ENCODE assay signal across 26 cellular contexts in genomic region chr2:170098626-170099312, GRCh38.
DNase-seq lines count a peak whose midpoint lies in the region; ATAC-seq, FAIRE-seq and TF ChIP-seq lines count a peak whose summit lies in the region.
"Had no signal": no experiment of that assay in that cellular context is flagged by ENCODE, and none has a peak within 500 bp of the region (broad histone marks: within the 10 kb centered on the region; RNA-seq: fewer than 3 reads in every experiment).

No MANE protein-coding gene starts in this region.

- H3K27ac ChIP-seq in HEK293 (ENCODE audit: extremely low read depth, low read depth, low read length) (no peak overlapping the region), K562 (ENCODE audit: extremely low read depth, low read depth, low read length) (no peak overlapping the region), RWPE1 (no peak overlapping the region)
- H3K27ac ChIP-seq: parathyroid adenoma, WERI-Rb-1 had no signal

- no peak overlapping the region for H3K4me2 ChIP-seq in K562 (ENCODE audit: insufficient read depth, low read length)

- TF ChIP-seq CTCF in HEK293 (tag by site-specific recombination; IDR thresholded peaks at IDR 0.05) (no peak), K562 (IDR thresholded peaks at IDR 0.05 in 2 of 3, conservative IDR thresholded peaks at IDR 0.05 in 1 of 3; ENCODE audit: insufficient read depth in 2 of 3, low read depth in 1 of 3, low read length in 3 of 3) (no peak), glutamatergic neuron (IDR thresholded peaks at IDR 0.05; ENCODE audit: partially characterized antibody, unreplicated experiment) (no peak), RWPE1 (conservative IDR thresholded peaks at IDR 0.05; ENCODE audit: low read depth) (no peak)

- no peaks in the 10 kb centered on the region for H3K9me1 ChIP-seq in K562 (ENCODE audit: control insufficient read depth, insufficient read depth, low read length)

- TF ChIP-seq EP300 in K562 (IDR thresholded peaks at IDR 0.05; ENCODE audit: low read length) = no peak

- no peak overlapping the region for H3K27ac Mint-ChIP-seq in glutamatergic neuron (ENCODE audit: unreplicated experiment)
- no peak overlapping the region for H3K27ac Mint-ChIP-seq in activated CD4-positive, alpha-beta T cell treated with anti-CD3 and anti-CD28 coated beads for 36 hours
- H3K27ac Mint-ChIP-seq: activated naive CD4-positive, alpha-beta T cell treated with anti-CD3 and anti-CD28 coated beads, Interleukin-2, amount 50 U/mL, for 24 hours; T-helper 2 cell treated with Interferon-gamma antibody and Interleukin-4, amounts not matched to agents 5 μg/mL and 100 μg/mL, for 36 hours had no signal

- H3K4me1 ChIP-seq in HEK293 (ENCODE audit: control insufficient read depth, insufficient read depth, low read length) (no peaks in the 10 kb centered on the region), K562 (replicated peaks in 1 of 2; ENCODE audit: control insufficient read depth in 2 of 2, insufficient read depth in 2 of 2, low read length in 2 of 2) (peaks cover 0 to 15% of the 10 kb centered on the region in 2 experiments; a peak in 3 of 5 replicates)
- H3K4me1 ChIP-seq: parathyroid adenoma had no signal

- 47% methylated on average over 4 of the region's 4 CpGs for WGBS in K562 (ENCODE audit: insufficient coverage, low coverage, missing lambda C conversion rate)

- H3K27me3 ChIP-seq in K562 (ENCODE audit: control insufficient read depth in 2 of 2, insufficient read depth in 2 of 2, low read length in 2 of 2) = no peaks in the 10 kb centered on the region

- no peak for TF ChIP-seq RAD21 in K562 (CRISPR knock-in tag; conservative IDR thresholded peaks at IDR 0.05 in 1 of 2, IDR thresholded peaks at IDR 0.05 in 1 of 2)

- no peaks in the 10 kb centered on the region for H3K9me3 Mint-ChIP-seq in glutamatergic neuron (ENCODE audit: unreplicated experiment)
- no peaks in the 10 kb centered on the region for H3K9me3 Mint-ChIP-seq in activated CD4-positive, alpha-beta T cell treated with anti-CD3 and anti-CD28 coated beads for 36 hours (ENCODE audit: low read depth)
- H3K9me3 Mint-ChIP-seq: activated naive CD4-positive, alpha-beta T cell treated with anti-CD3 and anti-CD28 coated beads, Interleukin-2, amount 50 U/mL, for 24 hours; T-helper 2 cell treated with Interferon-gamma antibody and Interleukin-4, amounts not matched to agents 5 μg/mL and 100 μg/mL, for 36 hours had no signal

- H3K79me2 ChIP-seq in K562 (ENCODE audit: control insufficient read depth, insufficient read depth, low read length) = no peaks in the 10 kb centered on the region
- H3K79me2 ChIP-seq: parathyroid adenoma had no signal

- BruUV-seq in K562 (replicated peaks; lab: Mats Ljungman, UMichigan) = no TSS peak

- CTCF ChIA-PET in HEK293 (lab: Yijun Ruan, JAX) = no interaction called here
- CTCF ChIA-PET in K562 (lab: Yijun Ruan, JAX; ENCODE audit: low intra/inter-chr PET ratio) = no interaction called here
- CTCF ChIA-PET in RWPE1 (lab: Yijun Ruan, JAX) = no interaction called here
- CTCF ChIA-PET in activated CD4-positive, alpha-beta T cell treated with anti-CD3 and anti-CD28 coated beads for 36 hours (lab: Charles Lee) = no interaction called here

- no peak for ATAC-seq in K562
- no peak for ATAC-seq in activated CD4-positive, alpha-beta T cell treated with anti-CD3 and anti-CD28 coated beads for 36 hours
- ATAC-seq: sciatic nerve had no signal

- intact Hi-C loops in K562 (cut with micrococcal nuclease) = no loop called here
- intact Hi-C loops in activated CD4-positive, alpha-beta T cell treated with anti-CD3 and anti-CD28 coated beads for 36 hours (cut with DNase I, micrococcal nuclease) = no loop called here

- no peak for TF ChIP-seq POLR2A in K562 (conservative IDR thresholded peaks at IDR 0.05)

- no peaks in the 10 kb centered on the region for H3K36me3 Mint-ChIP-seq in glutamatergic neuron (ENCODE audit: unreplicated experiment)
- H3K36me3 Mint-ChIP-seq in activated CD4-positive, alpha-beta T cell treated with anti-CD3 and anti-CD28 coated beads for 36 hours (ENCODE audit: low read depth) = no peaks in the 10 kb centered on the region
- H3K36me3 Mint-ChIP-seq: activated naive CD4-positive, alpha-beta T cell treated with anti-CD3 and anti-CD28 coated beads, Interleukin-2, amount 50 U/mL, for 24 hours had no signal

- no peak for FAIRE-seq in K562 (lab: Jason Lieb, UNC)
- FAIRE-seq: D721Med, H54 had no signal

- no peaks in the 10 kb centered on the region for H4K20me1 ChIP-seq in K562 (replicated peaks; ENCODE audit: control insufficient read depth, insufficient read depth, low read length)

- H3K4me3 ChIP-seq in HEK293 (ENCODE audit: low read depth, low read length) (no peak overlapping the region), K562 (no peak overlapping the region)
- H3K4me3 ChIP-seq: lung had no signal

- POLR2A ChIA-PET in HEK293 (lab: Yijun Ruan, JAX) = no interaction called here
- POLR2A ChIA-PET in K562 (lab: Yijun Ruan, JAX) = no interaction called here
- POLR2A ChIA-PET in RWPE1 (lab: Yijun Ruan, JAX; ENCODE audit: low non-redundant PET) = no interaction called here
- POLR2A ChIA-PET in activated CD4-positive, alpha-beta T cell treated with anti-CD3 and anti-CD28 coated beads for 36 hours (lab: Charles Lee) = no interaction called here

- no peak overlapping the region for H3K9ac ChIP-seq in K562 (ENCODE audit: insufficient read depth in 1 of 2, low read depth in 2 of 2, low read length in 2 of 2)
- H3K9ac ChIP-seq: parathyroid adenoma had no signal

- in situ Hi-C loops in K562 (cut with MboI) = no loop called here

- 0 out of 2 replicates have a peak overlapping the region, but pooled peaks have one; percentile 10 for H2AFZ ChIP-seq in K562 (ENCODE audit: low read depth, low read length)
- H2AFZ ChIP-seq: parathyroid adenoma had no signal

- peak; percentile 41 to 73 for DNase-seq in NCI-H446 (lab: John Stamatoyannopoulos, UW)
- no peak for DNase-seq in K562 (ENCODE audit: extremely low read depth in 1 of 4, low spot score in 3 of 4)
- DNase-seq in renal cortical epithelial cell (ENCODE audit: low read depth) = peak; percentile 30
- no peak for DNase-seq in glutamatergic neuron
- no peak for DNase-seq in RWPE1 (ENCODE audit: low spot score)
- DNase-seq in activated CD4-positive, alpha-beta T cell treated with anti-CD3 and anti-CD28 coated beads for 36 hours = no peak
- DNase-seq: activated CD4-positive, alpha-beta T cell treated with anti-CD3 and anti-CD28 coated beads, Interleukin-2, amount 50 U/mL, for 4 hours; aorta; EL; head of caudate nucleus; Kasumi-1; NCI-H1092 treated with DMSO at 0.1 percent for 48 hours; NCI-H2029; NCI-H510A treated with DMSO at 0.1 percent for 48 hours; stimulated activated CD4-positive, alpha-beta T cell treated with anti-CD3 and anti-CD28 coated beads, Interleukin-4, amount 100 ng/mL, for 4 hours; stimulated activated naive CD4-positive, alpha-beta T cell treated with Interleukin-2 at 50 U/mL for 16 hours; WERI-Rb-1 had no signal

- no peaks in the 10 kb centered on the region for H3K27me3 Mint-ChIP-seq in glutamatergic neuron (ENCODE audit: unreplicated experiment)
- peaks cover 5% of the 10 kb centered on the region for H3K27me3 Mint-ChIP-seq in activated CD4-positive, alpha-beta T cell treated with anti-CD3 and anti-CD28 coated beads for 36 hours

- H3K4me1 Mint-ChIP-seq in glutamatergic neuron (ENCODE audit: low read depth, unreplicated experiment) = no peaks in the 10 kb centered on the region
- H3K4me1 Mint-ChIP-seq in activated CD4-positive, alpha-beta T cell treated with anti-CD3 and anti-CD28 coated beads for 36 hours = no peaks in the 10 kb centered on the region
- H3K4me1 Mint-ChIP-seq: activated naive CD4-positive, alpha-beta T cell treated with anti-CD3 and anti-CD28 coated beads, Interleukin-2, amount 50 U/mL, for 24 hours; neural crest cell had no signal

- no peak overlapping the region for H3K4me3 Mint-ChIP-seq in glutamatergic neuron (ENCODE audit: unreplicated experiment)
- H3K4me3 Mint-ChIP-seq in activated CD4-positive, alpha-beta T cell treated with anti-CD3 and anti-CD28 coated beads for 36 hours = no peak overlapping the region
- H3K4me3 Mint-ChIP-seq: activated naive CD4-positive, alpha-beta T cell treated with anti-CD3 and anti-CD28 coated beads, Interleukin-2, amount 50 U/mL, for 24 hours; neural crest cell; T-helper 2 cell treated with Interferon-gamma antibody and Interleukin-4, amounts not matched to agents 5 μg/mL and 100 μg/mL, for 36 hours had no signal

- H3K9me3 ChIP-seq in HEK293 (ENCODE audit: control insufficient read depth, insufficient read depth, low read depth, low read length) = no peaks in the 10 kb centered on the region
- H3K9me3 ChIP-seq in K562 (replicated peaks; ENCODE audit: control insufficient read depth, insufficient read depth, low read depth, low read length) = no peaks in the 10 kb centered on the region

- H3K36me3 ChIP-seq in HEK293 (ENCODE audit: control insufficient read depth in 2 of 2, insufficient read depth in 1 of 2, low read length in 2 of 2) (no peaks in the 10 kb centered on the region), K562 (ENCODE audit: control insufficient read depth, insufficient read depth, low read length) (no peaks in the 10 kb centered on the region)
- H3K36me3 ChIP-seq: WERI-Rb-1 had no signal

TF ChIP-seq in HEK293, 187 proteins besides CTCF, POLR2A, EP300 and RAD21:
- TF ChIP-seq SP7 (tag by site-specific recombination; IDR thresholded peaks at IDR 0.05) (peak; percentile 72), ZNF501 (tag by site-specific recombination; IDR thresholded peaks at IDR 0.05) (no peak)

TF ChIP-seq in K562, 482 proteins besides CTCF, POLR2A, EP300 and RAD21 (continues in another document):
- no peak for TF ChIP-seq CBX3 (IDR thresholded peaks at IDR 0.05; ENCODE audit: borderline replicate concordance in 1 of 2, low read length in 2 of 2)
- TF ChIP-seq NFIC (IDR thresholded peaks at IDR 0.05) = peak; percentile 39; the same call in 1 of the 2 replicates
- TF ChIP-seq RNF2 (IDR thresholded peaks at IDR 0.05) = no peak
- TF ChIP-seq NKRF (IDR thresholded peaks at IDR 0.05; ENCODE audit: borderline replicate concordance) = no peak

Comparison
In these comparisons a context has a peak if more than half of its experiments do, and no peak if none do; other contexts are left out.
1. DNase-seq: peak in NCI-H446 (2 of 2) and renal cortical epithelial cell (single experiment); none in K562 (0 of 4), glutamatergic neuron (single experiment), RWPE1 (single experiment) and activated CD4-positive, alpha-beta T cell treated with anti-CD3 and anti-CD28 coated beads for 36 hours (single experiment).